Comparison of ENCODE assay signal across 20 cellular contexts in genomic region chr1:61316493-61316892, GRCh38.
DNase-seq lines count a peak whose midpoint lies in the region; ATAC-seq and TF ChIP-seq lines count a peak whose summit lies in the region.
"Had no signal": no experiment of that assay in that cellular context is flagged by ENCODE, and none has a peak within 500 bp of the region (broad histone marks: within the 10 kb centered on the region; RNA-seq: fewer than 3 reads in every experiment).

No MANE protein-coding gene starts in this region.

- peak overlapping the region; percentile 77 for H3K27ac ChIP-seq in left ventricle myocardium inferior (replicated peaks)
- H3K27ac ChIP-seq in gastroesophageal sphincter, result peak overlapping the region in 3 of 4 donors; percentile 64 to 83 (median 65)
- peak overlapping the region in 3 of 5 donors; percentile 1 to 33 (median 25) for H3K27ac ChIP-seq in stomach
- H3K27ac ChIP-seq: SJCRH30 had no signal

- peaks cover 2% of the 10 kb centered on the region for H3K9me3 Mint-ChIP-seq in chondrocyte (ENCODE audit: low read depth)

- peaks cover 71% of the 10 kb centered on the region for H3K4me1 ChIP-seq in left ventricle myocardium inferior
- H3K4me1 ChIP-seq in gastroesophageal sphincter, result peaks cover 13 to 58% (median 14%) of the 10 kb centered on the region in 3 donors
- H3K4me1 ChIP-seq in stomach, result peaks cover 12 to 69% (median 20%) of the 10 kb centered on the region in 4 donors

- no peak overlapping the region for H3K4me3 ChIP-seq in left ventricle myocardium inferior
- no peak overlapping the region for H3K4me3 ChIP-seq in gastroesophageal sphincter
- H3K4me3 ChIP-seq in stomach, result no peak overlapping the region
- H3K4me3 ChIP-seq: Peyer's patch, SJCRH30 had no signal

- intact Hi-C loops in left ventricle myocardium inferior (cut with micrococcal nuclease) (no loop called here), Right ventricle myocardium inferior (cut with DNase I) (loop anchor here (5.0 kb wide), 2 partner anchors 74 to 234 kb away; partner anchors contain the start of gene NFIA), stomach (cut with DNase I; ENCODE audit: low total_unique reads) (no loop called here)

- peaks cover 31% of the 10 kb centered on the region for H3K4me1 Mint-ChIP-seq in chondrocyte (ENCODE audit: low read depth)

- DNase-seq in left ventricle myocardium inferior (no peak), Right ventricle myocardium inferior (ENCODE audit: missing footprints) (no peak), stomach (no peak), AG08395 (ENCODE audit: low spot score) (no peak), chondrocyte (ENCODE audit: low spot score) (no peak)
- no peak for DNase-seq in stimulated activated CD4-positive, alpha-beta T cell treated with anti-CD3 and anti-CD28 coated beads, Interleukin-4, amount 100 ng/mL, for 24 hours
- DNase-seq: 8988T, AML-193, DMS53, GF-D8, Karpas-422, NCI-H1048, NCI-H1417 treated with DMSO at 0.1 percent for 48 hours, NCI-H187, NCI-H446, NCI-H526, Peyer's patch, SJCRH30 had no signal

- H3K36me3 ChIP-seq in left ventricle myocardium inferior (no peaks in the 10 kb centered on the region), gastroesophageal sphincter (peaks cover 0 to 6% of the 10 kb centered on the region in 2 donors), stomach (no peaks in the 10 kb centered on the region)
- H3K36me3 ChIP-seq: Peyer's patch, SJCRH30 had no signal

- TF ChIP-seq CTCF in left ventricle myocardium inferior (IDR thresholded peaks at IDR 0.05; ENCODE audit: borderline replicate concordance) (no peak), gastroesophageal sphincter (IDR thresholded peaks at IDR 0.05) (no peak), stomach (IDR thresholded peaks at IDR 0.05) (no peak), chondrocyte (IDR thresholded peaks at IDR 0.05) (no peak)

- H3K27me3 Mint-ChIP-seq in chondrocyte (ENCODE audit: low read depth), result no peaks in the 10 kb centered on the region
- H3K27me3 Mint-ChIP-seq: IgD-negative memory B cell had no signal

- WGBS in gastroesophageal sphincter (ENCODE audit: low coverage in 1 of 2), 2 donors, result 71 to 95% methylated on average over 3 to 7 of the region's 7 CpGs
- 88 to 94% (median 89%) methylated on average over 7 of the region's 7 CpGs for WGBS in stomach, 5 donors

- TF ChIP-seq EP300 in gastroesophageal sphincter (IDR thresholded peaks at IDR 0.05) (no peak), stomach (IDR thresholded peaks at IDR 0.05) (no peak)

- H3K27ac Mint-ChIP-seq in chondrocyte (ENCODE audit: unreplicated experiment), result no peak overlapping the region
- H3K27ac Mint-ChIP-seq: IgD-negative memory B cell had no signal

- no peak overlapping the region for H3K4me3 Mint-ChIP-seq in chondrocyte (ENCODE audit: unreplicated experiment)
- H3K4me3 Mint-ChIP-seq: IgD-negative memory B cell had no signal

- H3K27me3 ChIP-seq in left ventricle myocardium inferior (ENCODE audit: low read depth) (no peaks in the 10 kb centered on the region), gastroesophageal sphincter (no peaks in the 10 kb centered on the region), stomach (no peaks in the 10 kb centered on the region)
- H3K27me3 ChIP-seq: Peyer's patch, SJCRH30 had no signal

- ATAC-seq in Right ventricle myocardium inferior (no peak), gastroesophageal sphincter (no peak)

- no peaks in the 10 kb centered on the region for H3K9me3 ChIP-seq in left ventricle myocardium inferior (replicated peaks)
- no peaks in the 10 kb centered on the region for H3K9me3 ChIP-seq in gastroesophageal sphincter
- H3K9me3 ChIP-seq in stomach, result no peaks in the 10 kb centered on the region
- H3K9me3 ChIP-seq: Peyer's patch, SJCRH30 had no signal

- H3K36me3 Mint-ChIP-seq in chondrocyte (ENCODE audit: low read depth), result peaks cover 5% of the 10 kb centered on the region
- H3K36me3 Mint-ChIP-seq: IgD-negative memory B cell had no signal

- TF ChIP-seq POLR2A in gastroesophageal sphincter (IDR thresholded peaks at IDR 0.05), result no peak
- no peak for TF ChIP-seq POLR2A in stomach (IDR thresholded peaks at IDR 0.05)

Comparison
In these comparisons a context has a peak if more than half of its experiments do, and no peak if none do; other contexts are left out.
1. H3K27ac ChIP-seq: peak in every context shown above with its lines; median percentile 77 in left ventricle myocardium inferior; 65 in gastroesophageal sphincter; 25 in stomach.